In genomic region chr6:31827286-31828079, GRCh38 we compare ENCODE assay signal across 8 cellular contexts. TPM values are rescaled to one million over a fixed set of nuclear protein-coding genes. Genes with fewer than 3 reads are reported as not detected.
DNase-seq lines count a peak whose midpoint lies in the region; ATAC-seq, FAIRE-seq and TF ChIP-seq lines count a peak whose summit lies in the region.

Gene HSPA1B (plus strand): TSS chr6:31827738. CDS start chr6:31827951, 213 bp downstream.

- peak within 1 kb of the TSS; percentile 48 for H3K4me3 ChIP-seq in A549
- peak within 1 kb of the TSS; percentile 77 for H3K4me3 ChIP-seq in WI38 (ENCODE audit: low read depth, low read length)
- H3K4me3 ChIP-seq in bronchial epithelial cell (ENCODE audit: low read depth, low read length): peak within 1 kb of the TSS; percentile 83
- peak within 1 kb of the TSS; percentile 80 to 84 for H3K4me3 ChIP-seq in small intestine (ENCODE audit: low read depth in 1 of 2, low read length in 2 of 2)

- peak; percentile 85 to 93 for ATAC-seq in A549
- ATAC-seq in GM18868 (IDR thresholded peaks at IDR 0.05; ENCODE audit: unreplicated experiment): peak; percentile 69
- ATAC-seq in HG03108 (IDR thresholded peaks at IDR 0.05; ENCODE audit: unreplicated experiment): peak; percentile 64

- H3K27ac ChIP-seq in A549 (peak within 1 kb of the TSS; percentile 88 to 94), small intestine (ENCODE audit: low read depth in 1 of 2, low read length in 1 of 2) (peak within 1 kb of the TSS; percentile 95 to 100)

- FAIRE-seq in A549 (lab: Jason Lieb, UNC): no peak
- FAIRE-seq in bronchial epithelial cell (lab: Jason Lieb, UNC): no peak
- FAIRE-seq in small intestine (lab: Jason Lieb, UNC): no peak

- WGBS in A549 (ENCODE audit: missing lambda C conversion rate): under 1% methylated on average over 32 of the region's 56 CpGs
- 0% methylated on average over 42 to 52 of the region's 56 CpGs for WGBS in small intestine, 3 donors

- TF ChIP-seq CTCF in A549 (IDR thresholded peaks at IDR 0.05) (no peak), WI38 (IDR thresholded peaks at IDR 0.05; ENCODE audit: low read depth, low read length) (no peak), bronchial epithelial cell (IDR thresholded peaks at IDR 0.05; ENCODE audit: insufficient read depth, low read length, severe bottlenecking) (no peak)

- H3K9me3 ChIP-seq in A549 (no peaks in the 10 kb centered on the region), small intestine (ENCODE audit: control insufficient read depth, low read depth) (no peaks in the 10 kb centered on the region)

- POLR2A ChIA-PET in A549 (lab: Yijun Ruan, JAX): interaction anchor here (0.6 to 2.9 kb wide), 31 partner anchors 9 to 286 kb away, joined by 3 to 82 read pairs (median 5); partner anchors contain the start of genes ABHD16A, BAG6, C6orf47 and CSNK2B

- peaks cover 38% of the 10 kb centered on the region for H3K4me1 ChIP-seq in A549
- peaks cover 0 to 4% of the 10 kb centered on the region in 2 donors for H3K4me1 ChIP-seq in small intestine (ENCODE audit: control insufficient read depth in 2 of 2, insufficient read depth in 1 of 2, low read depth in 1 of 2, low read length in 1 of 2)

- TF ChIP-seq POLR2A in A549 (IDR thresholded peaks at IDR 0.05; ENCODE audit: low read length): peak; percentile 100

- TF ChIP-seq RAD21 in A549 (conservative IDR thresholded peaks at IDR 0.05 in 1 of 2, IDR thresholded peaks at IDR 0.05 in 1 of 2): no peak

- H3K4me2 ChIP-seq in A549: peak within 1 kb of the TSS; percentile 89

- no peak for TF ChIP-seq EP300 in A549 (IDR thresholded peaks at IDR 0.05)

- DNase-seq in A549 (ENCODE audit: low read depth in 1 of 2, low spot score in 1 of 2) (peak; percentile 96 to 99), NCI-H2196 (lab: John Stamatoyannopoulos, UW; ENCODE audit: unreplicated experiment) (peak; percentile 98), bronchial epithelial cell (ENCODE audit: low read depth) (peak; percentile 99), iPS-NIHi11 (ENCODE audit: low spot score) (peak; percentile 96), small intestine (peak; percentile 100)

- H3K27me3 ChIP-seq in bronchial epithelial cell (ENCODE audit: control insufficient read depth, insufficient read depth, low read length): no peaks in the 10 kb centered on the region
- no peaks in the 10 kb centered on the region for H3K27me3 ChIP-seq in small intestine (ENCODE audit: control insufficient read depth in 2 of 2, insufficient read depth in 2 of 2, low read length in 2 of 2)

- H3K36me3 ChIP-seq in bronchial epithelial cell (ENCODE audit: control insufficient read depth, insufficient read depth, low read length): no peaks in the 10 kb centered on the region
- no peaks in the 10 kb centered on the region for H3K36me3 ChIP-seq in small intestine (ENCODE audit: control insufficient read depth in 2 of 2, insufficient read depth in 2 of 2, low read length in 2 of 2)

- CTCF ChIA-PET in A549 (lab: Yijun Ruan, JAX): interaction anchor here (0.9 to 1.8 kb wide), 6 partner anchors 10 to 147 kb away, joined by 3 to 8 read pairs (median 4); partner anchors contain the start of genes HSPA1A, HSPA1L and VARS1

TF ChIP-seq in A549, 52 proteins besides CTCF, POLR2A, EP300 and RAD21:
- TF ChIP-seq RARB (CRISPR knock-in tag; IDR thresholded peaks at IDR 0.05) (no peak), TFCP2L1 (CRISPR knock-in tag; IDR thresholded peaks at IDR 0.05) (no peak), ZFP36 (IDR thresholded peaks at IDR 0.05; ENCODE audit: borderline replicate concordance, partially characterized antibody) (no peak), ZC3H11A (IDR thresholded peaks at IDR 0.05) (no peak), USF2 (IDR thresholded peaks at IDR 0.05) (no peak), ZNF302 (CRISPR knock-in tag; IDR thresholded peaks at IDR 0.05) (no peak), E2F6 (IDR thresholded peaks at IDR 0.05; ENCODE audit: borderline replicate concordance, low read depth) (0 out of 2 replicates have a peak, but pooled peaks have one; percentile 37), JUN (IDR thresholded peaks at IDR 0.05) (peak; percentile 39 to 81; a peak in 4 of 5 replicates), NR3C1 (IDR thresholded peaks at IDR 0.05) (no peak), RFX5 (IDR thresholded peaks at IDR 0.05) (0 out of 2 replicates have a peak, but pooled peaks have one; percentile 19), PBX3 (IDR thresholded peaks at IDR 0.05) (peak; percentile 74), FOSL2 (IDR thresholded peaks at IDR 0.05) (no peak), FOSL2 (CRISPR knock-in tag; IDR thresholded peaks at IDR 0.05) (no peak), BCL3 (IDR thresholded peaks at IDR 0.05) (peak; percentile 85; the same call in 1 of the 3 replicates), PHF8 (IDR thresholded peaks at IDR 0.05; ENCODE audit: borderline replicate concordance, low read depth) (peak; percentile 52; the same call in 1 of the 2 replicates), SMC3 (IDR thresholded peaks at IDR 0.05) (no peak)

RNA-seq across cellular contexts. Expression of gene HSPA1B, which starts in this region (rescaled TPM):
- 52.7 and 70.6 TPM in 2 replicates for polyA plus RNA-seq in A549 (2011; rRNA removed)
- 142 and 160 TPM in 2 replicates for polyA plus RNA-seq in A549 (2012; cell fraction: cytosol; rRNA removed)
- polyA plus RNA-seq in A549 (2012; cell fraction: nucleus; rRNA removed): 253 and 414 TPM in 2 replicates
- 56.7 to 125 TPM (median 98.6 TPM) in 3 replicates for polyA plus RNA-seq in A549 (2017; fragmentation: RNase III; extraction: RNeasy Plus Mini Kit Qiagen cat#74134 plus additional on column Dnase treatment)
- polyA minus RNA-seq in A549 (2011; rRNA and poly(A)+ RNA removed): 59.4 and 75.7 TPM in 2 replicates
- total RNA-seq in bronchial epithelial cell: 118 and 193 TPM in 2 replicates
- polyA plus RNA-seq in small intestine: 10 to 100 TPM; 16.5 to 47.4 (median 22.6) TPM

Comparison
In these comparisons a context has a peak if more than half of its experiments do, and no peak if none do; other contexts are left out.
1. Peak in every context shown above with its lines: DNase-seq, ATAC-seq, H3K4me3 ChIP-seq and H3K27ac ChIP-seq.